Comparison of ENCODE assay signal across 1 cellular context in the genomic region with DNA sequence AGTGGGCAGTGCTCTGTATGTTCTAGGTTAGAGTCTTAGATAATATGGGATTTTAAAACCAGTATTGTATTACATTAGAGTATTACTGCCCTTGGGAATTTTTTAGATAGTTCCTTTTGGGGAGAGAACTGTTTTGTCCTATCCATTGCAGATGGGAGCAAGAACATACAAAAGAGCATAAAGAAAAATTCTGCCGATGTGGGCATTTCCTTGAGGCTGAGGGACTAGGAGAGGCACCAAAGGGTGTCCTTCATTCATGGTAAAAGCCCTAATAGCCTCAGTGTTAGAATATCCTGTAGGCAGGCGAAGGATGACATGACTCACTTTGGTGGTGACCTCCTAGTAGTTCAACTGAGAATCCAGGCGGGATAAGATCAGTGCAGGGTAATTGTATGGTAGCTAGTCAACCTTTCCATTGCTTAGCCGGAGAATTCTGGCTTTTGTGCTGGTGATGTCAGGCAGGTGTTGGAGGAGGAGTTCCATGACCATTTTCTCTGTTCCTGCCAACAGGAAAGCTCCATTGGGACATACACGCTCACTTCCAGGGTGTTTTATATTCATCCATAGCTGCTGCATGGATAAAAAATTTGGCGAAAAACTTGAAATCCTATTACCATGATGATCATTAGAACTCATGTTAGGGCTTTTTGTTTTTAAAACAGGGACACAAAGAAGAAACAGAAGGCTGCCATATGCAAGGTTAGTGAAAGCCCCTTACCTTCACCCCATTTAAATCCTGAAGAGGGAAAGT.
TF ChIP-seq lines count a peak whose summit lies in the region.

No MANE protein-coding gene starts in this region.

TF ChIP-seq in K562, 482 proteins besides CTCF, POLR2A, EP300 and RAD21 (continued from another document):
- TF ChIP-seq GABPA (tag; conservative IDR thresholded peaks at IDR 0.05; ENCODE audit: low read depth) (no peak; the same call in 1 of the 2 replicates), RB1 (IDR thresholded peaks at IDR 0.05; ENCODE audit: low read depth) (no peak), ZNF589 (CRISPR knock-in tag; IDR thresholded peaks at IDR 0.05; ENCODE audit: low read depth) (peak; percentile 32; the same call in 1 of the 2 replicates), FOXM1 (IDR thresholded peaks at IDR 0.05; ENCODE audit: low read depth) (no peak), FOXM1 (CRISPR knock-in tag; IDR thresholded peaks at IDR 0.05; ENCODE audit: low read depth) (no peak), ZNF699 (CRISPR knock-in tag; IDR thresholded peaks at IDR 0.05; ENCODE audit: insufficient replicate concordance) (no peak), ZEB2 (IDR thresholded peaks at IDR 0.05) (peak; percentile 85), RBM39 (optimal IDR thresholded peaks at IDR 0.05; ENCODE audit: low read depth, low read length) (no peak), ETV6 (IDR thresholded peaks at IDR 0.05; ENCODE audit: borderline replicate concordance in 1 of 2, low read depth in 2 of 2, low read length in 1 of 2) (no peak), ETV6 (CRISPR knock-in tag; IDR thresholded peaks at IDR 0.05; ENCODE audit: borderline replicate concordance) (no peak), ZNF764 (CRISPR knock-in tag; IDR thresholded peaks at IDR 0.05; ENCODE audit: low read depth) (no peak), ILK (tag; IDR thresholded peaks at IDR 0.05; ENCODE audit: borderline replicate concordance, low read depth) (no peak), RBM25 (IDR thresholded peaks at IDR 0.05; ENCODE audit: low read depth, low read length, severe bottlenecking) (no peak), HMG20A (CRISPR knock-in tag; conservative IDR thresholded peaks at IDR 0.05) (no peak), FOSL1 (tag; conservative IDR thresholded peaks at IDR 0.05) (peak; percentile 97), PHTF2 (CRISPR knock-in tag; IDR thresholded peaks at IDR 0.05) (no peak), MEIS2 (IDR thresholded peaks at IDR 0.05; ENCODE audit: partially characterized antibody) (peak; percentile 35), NFXL1 (CRISPR knock-in tag; IDR thresholded peaks at IDR 0.05) (no peak), NFE2 (IDR thresholded peaks at IDR 0.05; ENCODE audit: low read depth) (peak; percentile 72), TCF7L2 (IDR thresholded peaks at IDR 0.05; ENCODE audit: low read depth, low read length) (no peak), ZNF644 (tag; IDR thresholded peaks at IDR 0.05; ENCODE audit: low read depth) (no peak; the same call in 1 of the 2 replicates), ZNF324 (CRISPR knock-in tag; IDR thresholded peaks at IDR 0.05) (no peak), STAT5A (IDR thresholded peaks at IDR 0.05; ENCODE audit: borderline replicate concordance, low read length) (no peak), ZNF274 (IDR thresholded peaks at IDR 0.05; ENCODE audit: borderline replicate concordance, low read depth, low read length) (no peak), HNRNPLL (IDR thresholded peaks at IDR 0.05; ENCODE audit: low read depth, low read length, poor library complexity, severe bottlenecking) (no peak), ELF1 (tag; IDR thresholded peaks at IDR 0.05) (no peak), PRPF4 (IDR thresholded peaks at IDR 0.05; ENCODE audit: insufficient read depth, low read depth, low read length, poor library complexity, severe bottlenecking) (no peak), NUFIP1 (IDR thresholded peaks at IDR 0.05; ENCODE audit: partially characterized antibody) (no peak), PTRF (tag; IDR thresholded peaks at IDR 0.05) (no peak)
- TF ChIP-seq, protein P1, sequence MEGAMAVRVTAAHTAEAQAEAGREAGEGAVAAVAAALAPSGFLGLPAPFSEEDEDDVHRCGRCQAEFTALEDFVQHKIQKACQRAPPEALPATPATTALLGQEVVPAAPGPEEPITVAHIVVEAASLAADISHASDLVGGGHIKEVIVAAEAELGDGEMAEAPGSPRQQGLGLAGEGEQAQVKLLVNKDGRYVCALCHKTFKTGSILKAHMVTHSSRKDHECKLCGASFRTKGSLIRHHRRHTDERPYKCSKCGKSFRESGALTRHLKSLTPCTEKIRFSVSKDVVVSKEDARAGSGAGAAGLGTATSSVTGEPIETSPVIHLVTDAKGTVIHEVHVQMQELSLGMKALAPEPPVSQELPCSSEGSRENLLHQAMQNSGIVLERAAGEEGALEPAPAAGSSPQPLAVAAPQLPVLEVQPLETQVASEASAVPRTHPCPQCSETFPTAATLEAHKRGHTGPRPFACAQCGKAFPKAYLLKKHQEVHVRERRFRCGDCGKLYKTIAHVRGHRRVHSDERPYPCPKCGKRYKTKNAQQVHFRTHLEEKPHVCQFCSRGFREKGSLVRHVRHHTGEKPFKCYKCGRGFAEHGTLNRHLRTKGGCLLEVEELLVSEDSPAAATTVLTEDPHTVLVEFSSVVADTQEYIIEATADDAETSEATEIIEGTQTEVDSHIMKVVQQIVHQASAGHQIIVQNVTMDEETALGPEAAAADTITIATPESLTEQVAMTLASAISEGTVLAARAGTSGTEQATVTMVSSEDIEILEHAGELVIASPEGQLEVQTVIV (CRISPR knock-in tag; IDR thresholded peaks at IDR 0.05; ENCODE audit: borderline replicate concordance), result no peak
- TF ChIP-seq, protein P2, sequence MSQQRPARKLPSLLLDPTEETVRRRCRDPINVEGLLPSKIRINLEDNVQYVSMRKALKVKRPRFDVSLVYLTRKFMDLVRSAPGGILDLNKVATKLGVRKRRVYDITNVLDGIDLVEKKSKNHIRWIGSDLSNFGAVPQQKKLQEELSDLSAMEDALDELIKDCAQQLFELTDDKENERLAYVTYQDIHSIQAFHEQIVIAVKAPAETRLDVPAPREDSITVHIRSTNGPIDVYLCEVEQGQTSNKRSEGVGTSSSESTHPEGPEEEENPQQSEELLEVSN (IDR thresholded peaks at IDR 0.05; ENCODE audit: borderline replicate concordance in 1 of 2, extremely low read depth in 1 of 2, insufficient read depth in 1 of 2, insufficient read length in 1 of 2, low read depth in 1 of 2, low read length in 1 of 2, poor library complexity in 1 of 2, severe bottlenecking in 1 of 2), result no peak
- TF ChIP-seq, protein P3, sequence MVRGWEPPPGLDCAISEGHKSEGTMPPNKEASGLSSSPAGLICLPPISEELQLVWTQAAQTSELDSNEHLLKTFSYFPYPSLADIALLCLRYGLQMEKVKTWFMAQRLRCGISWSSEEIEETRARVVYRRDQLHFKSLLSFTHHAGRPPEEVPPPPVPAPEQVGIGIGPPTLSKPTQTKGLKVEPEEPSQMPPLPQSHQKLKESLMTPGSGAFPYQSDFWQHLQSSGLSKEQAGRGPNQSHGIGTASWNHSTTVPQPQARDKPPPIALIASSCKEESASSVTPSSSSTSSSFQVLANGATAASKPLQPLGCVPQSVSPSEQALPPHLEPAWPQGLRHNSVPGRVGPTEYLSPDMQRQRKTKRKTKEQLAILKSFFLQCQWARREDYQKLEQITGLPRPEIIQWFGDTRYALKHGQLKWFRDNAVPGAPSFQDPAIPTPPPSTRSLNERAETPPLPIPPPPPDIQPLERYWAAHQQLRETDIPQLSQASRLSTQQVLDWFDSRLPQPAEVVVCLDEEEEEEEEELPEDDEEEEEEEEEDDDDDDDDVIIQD (CRISPR knock-in tag; IDR thresholded peaks at IDR 0.05), result no peak
- TF ChIP-seq, protein P4, sequence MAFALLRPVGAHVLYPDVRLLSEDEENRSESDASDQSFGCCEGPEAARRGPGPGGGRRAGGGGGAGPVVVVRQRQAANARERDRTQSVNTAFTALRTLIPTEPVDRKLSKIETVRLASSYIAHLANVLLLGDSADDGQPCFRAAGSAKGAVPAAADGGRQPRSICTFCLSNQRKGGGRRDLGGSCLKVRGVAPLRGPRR (CRISPR knock-in tag; IDR thresholded peaks at IDR 0.05), result no peak
- TF ChIP-seq, protein P5, sequence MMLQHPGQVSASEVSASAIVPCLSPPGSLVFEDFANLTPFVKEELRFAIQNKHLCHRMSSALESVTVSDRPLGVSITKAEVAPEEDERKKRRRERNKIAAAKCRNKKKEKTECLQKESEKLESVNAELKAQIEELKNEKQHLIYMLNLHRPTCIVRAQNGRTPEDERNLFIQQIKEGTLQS (IDR thresholded peaks at IDR 0.05), result peak; percentile 92
- TF ChIP-seq, protein P5 (CRISPR knock-in tag; conservative IDR thresholded peaks at IDR 0.05), result peak; percentile 47; the same call in 1 of the 2 replicates
- TF ChIP-seq, protein P6, sequence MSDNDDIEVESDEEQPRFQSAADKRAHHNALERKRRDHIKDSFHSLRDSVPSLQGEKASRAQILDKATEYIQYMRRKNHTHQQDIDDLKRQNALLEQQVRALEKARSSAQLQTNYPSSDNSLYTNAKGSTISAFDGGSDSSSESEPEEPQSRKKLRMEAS (CRISPR knock-in tag; IDR thresholded peaks at IDR 0.05), result no peak
- TF ChIP-seq, protein P7, sequence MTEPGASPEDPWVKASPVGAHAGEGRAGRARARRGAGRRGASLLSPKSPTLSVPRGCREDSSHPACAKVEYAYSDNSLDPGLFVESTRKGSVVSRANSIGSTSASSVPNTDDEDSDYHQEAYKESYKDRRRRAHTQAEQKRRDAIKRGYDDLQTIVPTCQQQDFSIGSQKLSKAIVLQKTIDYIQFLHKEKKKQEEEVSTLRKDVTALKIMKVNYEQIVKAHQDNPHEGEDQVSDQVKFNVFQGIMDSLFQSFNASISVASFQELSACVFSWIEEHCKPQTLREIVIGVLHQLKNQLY (CRISPR knock-in tag; conservative IDR thresholded peaks at IDR 0.05), result no peak
- TF ChIP-seq, protein P8, sequence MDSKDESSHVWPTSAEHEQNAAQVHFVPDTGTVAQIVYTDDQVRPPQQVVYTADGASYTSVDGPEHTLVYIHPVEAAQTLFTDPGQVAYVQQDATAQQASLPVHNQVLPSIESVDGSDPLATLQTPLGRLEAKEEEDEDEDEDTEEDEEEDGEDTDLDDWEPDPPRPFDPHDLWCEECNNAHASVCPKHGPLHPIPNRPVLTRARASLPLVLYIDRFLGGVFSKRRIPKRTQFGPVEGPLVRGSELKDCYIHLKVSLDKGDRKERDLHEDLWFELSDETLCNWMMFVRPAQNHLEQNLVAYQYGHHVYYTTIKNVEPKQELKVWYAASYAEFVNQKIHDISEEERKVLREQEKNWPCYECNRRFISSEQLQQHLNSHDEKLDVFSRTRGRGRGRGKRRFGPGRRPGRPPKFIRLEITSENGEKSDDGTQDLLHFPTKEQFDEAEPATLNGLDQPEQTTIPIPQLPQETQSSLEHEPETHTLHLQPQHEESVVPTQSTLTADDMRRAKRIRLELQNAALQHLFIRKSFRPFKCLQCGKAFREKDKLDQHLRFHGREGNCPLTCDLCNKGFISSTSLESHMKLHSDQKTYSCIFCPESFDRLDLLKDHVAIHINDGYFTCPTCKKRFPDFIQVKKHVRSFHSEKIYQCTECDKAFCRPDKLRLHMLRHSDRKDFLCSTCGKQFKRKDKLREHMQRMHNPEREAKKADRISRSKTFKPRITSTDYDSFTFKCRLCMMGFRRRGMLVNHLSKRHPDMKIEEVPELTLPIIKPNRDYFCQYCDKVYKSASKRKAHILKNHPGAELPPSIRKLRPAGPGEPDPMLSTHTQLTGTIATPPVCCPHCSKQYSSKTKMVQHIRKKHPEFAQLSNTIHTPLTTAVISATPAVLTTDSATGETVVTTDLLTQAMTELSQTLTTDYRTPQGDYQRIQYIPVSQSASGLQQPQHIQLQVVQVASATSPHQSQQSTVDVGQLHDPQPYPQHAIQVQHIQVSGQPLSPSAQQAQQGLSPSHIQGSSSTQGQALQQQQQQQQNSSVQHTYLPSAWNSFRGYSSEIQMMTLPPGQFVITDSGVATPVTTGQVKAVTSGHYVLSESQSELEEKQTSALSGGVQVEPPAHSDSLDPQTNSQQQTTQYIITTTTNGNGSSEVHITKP (IDR thresholded peaks at IDR 0.05; ENCODE audit: partially characterized antibody), result no peak
